9 cellular contexts compared by ENCODE assay signal in genomic region chr9:72579190-72579589, GRCh38. TPM values are rescaled to one million over a fixed set of nuclear protein-coding genes. Genes with fewer than 3 reads are reported as not detected.
DNase-seq lines count a peak whose midpoint lies in the region; ATAC-seq and TF ChIP-seq lines count a peak whose summit lies in the region.
"Had no signal": no experiment of that assay in that cellular context is flagged by ENCODE, and none has a peak within 500 bp of the region (broad histone marks: within the 10 kb centered on the region; RNA-seq: fewer than 3 reads in every experiment).

No MANE protein-coding gene starts in this region.

- CTCF ChIA-PET in CD4-positive, alpha-beta memory T cell (lab: Charles Lee; ENCODE audit: partially characterized antibody) = interaction anchor here (1.4 kb wide), 1 partner anchor 11 kb away, joined by 4 read pairs; no protein-coding TSS in a partner anchor

- DNase-seq in NCI-H460 (ENCODE audit: extremely low read depth, low read depth) = peak; percentile 37
- DNase-seq in cardiac fibroblast (ENCODE audit: low read depth in 2 of 2) = peak; percentile 78 to 86
- peak; percentile 65 to 72 for DNase-seq in left colon
- DNase-seq in ureter (ENCODE audit: low spot score) = peak; percentile 63
- DNase-seq in activated naive CD4-positive, alpha-beta T cell treated with Interleukin-2 at 50 U/mL for 16 hours = no peak
- DNase-seq in CD4-positive, alpha-beta memory T cell = no peak
- DNase-seq: stimulated activated CD4-positive, alpha-beta T cell treated with anti-CD3 and anti-CD28 coated beads, Interleukin-4, amount 100 ng/mL, for 1 hour had no signal

- no peak overlapping the region for H3K4me3 Mint-ChIP-seq in CD4-positive, alpha-beta memory T cell

- H3K36me3 ChIP-seq in CD4-positive, alpha-beta memory T cell (ENCODE audit: insufficient read depth, low read length) = no peaks in the 10 kb centered on the region

- H3K4me3 ChIP-seq in cardiac fibroblast (replicated peaks in 1 of 2; ENCODE audit: low read depth in 2 of 2, low read length in 2 of 2) = no peak overlapping the region
- no peak overlapping the region for H3K4me3 ChIP-seq in CD4-positive, alpha-beta memory T cell (ENCODE audit: low read length in 2 of 2)

- ATAC-seq in left colon (peak; percentile 72), HG02885 (IDR thresholded peaks at IDR 0.05; ENCODE audit: poor library complexity, unreplicated experiment) (no peak)

- no peaks in the 10 kb centered on the region for H3K9me3 ChIP-seq in CD4-positive, alpha-beta memory T cell (ENCODE audit: control insufficient read depth in 1 of 2, low read length in 2 of 2)

- no peaks in the 10 kb centered on the region for H3K27me3 ChIP-seq in CD4-positive, alpha-beta memory T cell (ENCODE audit: insufficient read depth, low read length)

- peaks cover 0 to 12% (median 4%) of the 10 kb centered on the region in 4 donors for H3K4me1 Mint-ChIP-seq in CD4-positive, alpha-beta memory T cell

- no peaks in the 10 kb centered on the region for H3K9me3 Mint-ChIP-seq in CD4-positive, alpha-beta memory T cell

- POLR2A ChIA-PET in CD4-positive, alpha-beta memory T cell (lab: Charles Lee; ENCODE audit: partially characterized antibody) = no interaction called here

- H3K36me3 Mint-ChIP-seq in CD4-positive, alpha-beta memory T cell = no peaks in the 10 kb centered on the region

- no peak overlapping the region for H3K27ac ChIP-seq in CD4-positive, alpha-beta memory T cell (ENCODE audit: low read depth, low read length)

- no peaks in the 10 kb centered on the region for H3K27me3 Mint-ChIP-seq in CD4-positive, alpha-beta memory T cell

- no peaks in the 10 kb centered on the region for H3K4me1 ChIP-seq in CD4-positive, alpha-beta memory T cell (ENCODE audit: insufficient read depth, low read length)

- intact Hi-C loops in left colon (cut with DNase I, micrococcal nuclease) = no loop called here
- intact Hi-C loops in CD4-positive, alpha-beta memory T cell (cut with micrococcal nuclease) = no loop called here

- peak overlapping the region in 1 of 7 donors; percentile 31 for H3K27ac Mint-ChIP-seq in CD4-positive, alpha-beta memory T cell

- no peak for TF ChIP-seq CTCF in cardiac fibroblast (IDR thresholded peaks at IDR 0.05; ENCODE audit: low read depth, low read length)

RNA-seq across cellular contexts. Expression of gene TMC1, which starts 57.8 kb away (rescaled TPM):
- total RNA-seq in NCI-H460 (2014; rRNA removed; shearing (Covaris generic)) = not detected in 2 replicates
- polyA plus RNA-seq in NCI-H460 (2014; cell fraction: nucleus; rRNA removed) = not detected in 2 replicates
- total RNA-seq in left colon (under 1 TPM; 0.28 to 0.40 TPM), ureter (3.5 TPM)
- not detected for total RNA-seq in CD4-positive, alpha-beta memory T cell
- not detected for polyA plus RNA-seq in CD4-positive, alpha-beta memory T cell
- total RNA-seq: T-helper 2 cell treated with Interferon-gamma antibody and Interleukin-4, amounts not matched to agents 100 ng/mL and 5 ng/mL, for 36 hours had no signal

Comparison
In these comparisons a context has a peak if more than half of its experiments do, and no peak if none do; other contexts are left out.
1. DNase-seq: peak in NCI-H460 (single experiment), cardiac fibroblast (2 of 2), left colon (2 of 2) and ureter (single experiment); none in activated naive CD4-positive, alpha-beta T cell treated with Interleukin-2 at 50 U/mL for 16 hours (single experiment) and CD4-positive, alpha-beta memory T cell (0 of 5).